ENCODE assay signal across 1 cellular context in genomic region chr6:57040011-57040410, GRCh38.
TF ChIP-seq lines count a peak whose summit lies in the region.

No MANE protein-coding gene starts in this region.

TF ChIP-seq in GM23338, 12 proteins besides CTCF, POLR2A, EP300 and RAD21 (continued from another document):
- TF ChIP-seq REST (IDR thresholded peaks at IDR 0.05; ENCODE audit: unreplicated experiment) (no peak), STAT1 (IDR thresholded peaks at IDR 0.05; ENCODE audit: unreplicated experiment) (no peak), EZH2phosphoT487 (IDR thresholded peaks at IDR 0.05; ENCODE audit: unreplicated experiment) (no peak), POLR2AphosphoS5 (IDR thresholded peaks at IDR 0.05; ENCODE audit: low read depth) (no peak), NANOG (IDR thresholded peaks at IDR 0.05; ENCODE audit: borderline replicate concordance) (no peak), JUNB (IDR thresholded peaks at IDR 0.05; ENCODE audit: unreplicated experiment) (no peak), CREB1 (CRISPR knock-in tag; IDR thresholded peaks at IDR 0.05; ENCODE audit: low read depth) (no peak), EZH2 (IDR thresholded peaks at IDR 0.05; ENCODE audit: low read depth, unreplicated experiment) (no peak)
